ENCODE assay signal across 18 cellular contexts in genomic region chr2:173033080-173033479, GRCh38. TPM values are rescaled to one million over a fixed set of nuclear protein-coding genes. Genes with fewer than 3 reads are reported as not detected.
DNase-seq lines count a peak whose midpoint lies in the region; ATAC-seq and TF ChIP-seq lines count a peak whose summit lies in the region.
"Had no signal": no experiment of that assay in that cellular context is flagged by ENCODE, and none has a peak within 500 bp of the region (broad histone marks: within the 10 kb centered on the region; RNA-seq: fewer than 3 reads in every experiment).

No MANE protein-coding gene starts in this region.

- POLR2A ChIA-PET in activated CD4-positive, alpha-beta memory T cell treated with anti-CD3 and anti-CD28 coated beads for 36 hours (lab: Charles Lee), result no interaction called here

- H3K9me3 Mint-ChIP-seq in HFFc6, result no peaks in the 10 kb centered on the region
- H3K9me3 Mint-ChIP-seq in activated CD4-positive, alpha-beta memory T cell treated with anti-CD3 and anti-CD28 coated beads for 36 hours, result no peaks in the 10 kb centered on the region
- H3K9me3 Mint-ChIP-seq: CD8-positive, alpha-beta memory T cell had no signal

- H3K4me3 ChIP-seq in esophagus muscularis mucosa (no peak overlapping the region), gastrocnemius medialis (no peak overlapping the region)
- H3K4me3 ChIP-seq: BLaER1 treated with 17β-estradiol and CSF1 and Interleukin-3, amounts not matched to agents 10 nM and 100 nM had no signal

- TF ChIP-seq CTCF in HFFc6 (IDR thresholded peaks at IDR 0.05) (no peak), esophagus muscularis mucosa (IDR thresholded peaks at IDR 0.05) (no peak), gastrocnemius medialis (IDR thresholded peaks at IDR 0.05 in 4 of 5, conservative IDR thresholded peaks at IDR 0.05 in 1 of 5) (no peak)

- H3K27ac ChIP-seq in esophagus muscularis mucosa (replicated peaks in 1 of 4) (no peak overlapping the region), gastrocnemius medialis (peak overlapping the region; percentile 86 to 94 (median 90))
- H3K27ac ChIP-seq: BLaER1 treated with 17β-estradiol and CSF1 and Interleukin-3, amounts not matched to agents 10 nM and 100 nM; HL-60 had no signal

- H3K9me3 ChIP-seq in esophagus muscularis mucosa (no peaks in the 10 kb centered on the region), gastrocnemius medialis (no peaks in the 10 kb centered on the region)
- H3K9me3 ChIP-seq: BLaER1 treated with 17β-estradiol and CSF1 and Interleukin-3, amounts not matched to agents 10 nM and 100 nM had no signal

- no peaks in the 10 kb centered on the region for H3K36me3 ChIP-seq in esophagus muscularis mucosa
- no peaks in the 10 kb centered on the region for H3K36me3 ChIP-seq in gastrocnemius medialis
- H3K36me3 ChIP-seq: BLaER1 treated with 17β-estradiol and CSF1 and Interleukin-3, amounts not matched to agents 10 nM and 100 nM had no signal

- H3K27me3 ChIP-seq in esophagus muscularis mucosa, result no peaks in the 10 kb centered on the region
- H3K27me3 ChIP-seq in gastrocnemius medialis, result no peaks in the 10 kb centered on the region
- H3K27me3 ChIP-seq: BLaER1 treated with 17β-estradiol and CSF1 and Interleukin-3, amounts not matched to agents 10 nM and 100 nM had no signal

- no peaks in the 10 kb centered on the region; the same call in 1 of the 2 replicates for H3K27me3 Mint-ChIP-seq in HFFc6 (ENCODE audit: insufficient read depth)
- H3K27me3 Mint-ChIP-seq in activated CD4-positive, alpha-beta memory T cell treated with anti-CD3 and anti-CD28 coated beads for 36 hours, result peaks cover 8% of the 10 kb centered on the region

- in situ Hi-C loops in gastrocnemius medialis (cut with MboI; ENCODE audit: low sequenced_read_pairs in 4 of 4), result loop anchor here in 1 of 4 donors (5.0 to 25.0 kb wide), 2 partner anchors 54 to 979 kb away; no protein-coding TSS in a partner anchor

- DNase-seq in AG20443 (ENCODE audit: low spot score), result peak; percentile 44
- DNase-seq in HFFc6, result peak; percentile 12
- peak; percentile 45 for DNase-seq in esophagus muscularis mucosa (ENCODE audit: extremely low spot score)
- DNase-seq in gastrocnemius medialis, result no peak
- DNase-seq in NCI-H1092 (lab: John Stamatoyannopoulos, UW), result no peak
- DNase-seq in NCI-H1436 (lab: John Stamatoyannopoulos, UW), result no peak
- DNase-seq in activated CD4-positive, alpha-beta memory T cell treated with anti-CD3 and anti-CD28 coated beads for 36 hours, result no peak
- DNase-seq: ACHN; CD8-positive, alpha-beta memory T cell; DND-41; GF-D8; NCI-H1417 treated with DMSO at 0.1 percent for 48 hours; NCI-H2029; NCI-H748 treated with DMSO at 0.1 percent for 48 hours; T-helper 1 cell had no signal

- H3K4me3 Mint-ChIP-seq in HFFc6, result no peak overlapping the region
- H3K4me3 Mint-ChIP-seq in activated CD4-positive, alpha-beta memory T cell treated with anti-CD3 and anti-CD28 coated beads for 36 hours, result no peak overlapping the region
- H3K4me3 Mint-ChIP-seq: CD8-positive, alpha-beta memory T cell had no signal

- 91% methylated on average over 3 of the region's 3 CpGs for WGBS in esophagus muscularis mucosa

- H3K4me1 Mint-ChIP-seq in HFFc6 (ENCODE audit: low read depth), result peaks cover 38% of the 10 kb centered on the region
- no peaks in the 10 kb centered on the region for H3K4me1 Mint-ChIP-seq in activated CD4-positive, alpha-beta memory T cell treated with anti-CD3 and anti-CD28 coated beads for 36 hours (ENCODE audit: low read depth)
- H3K4me1 Mint-ChIP-seq: CD8-positive, alpha-beta memory T cell had no signal

- TF ChIP-seq EP300 in esophagus muscularis mucosa (IDR thresholded peaks at IDR 0.05), result no peak

- TF ChIP-seq POLR2A in esophagus muscularis mucosa (IDR thresholded peaks at IDR 0.05; ENCODE audit: low read depth) (no peak), gastrocnemius medialis (IDR thresholded peaks at IDR 0.05) (no peak)

- H3K36me3 Mint-ChIP-seq in HFFc6 (ENCODE audit: low read depth), result no peaks in the 10 kb centered on the region
- no peaks in the 10 kb centered on the region for H3K36me3 Mint-ChIP-seq in activated CD4-positive, alpha-beta memory T cell treated with anti-CD3 and anti-CD28 coated beads for 36 hours
- H3K36me3 Mint-ChIP-seq: CD8-positive, alpha-beta memory T cell had no signal

- H3K27ac Mint-ChIP-seq in HFFc6, result no peak overlapping the region
- H3K27ac Mint-ChIP-seq in activated CD4-positive, alpha-beta memory T cell treated with anti-CD3 and anti-CD28 coated beads for 36 hours, result no peak overlapping the region
- H3K27ac Mint-ChIP-seq: CD8-positive, alpha-beta memory T cell had no signal

- ATAC-seq in gastrocnemius medialis (no peak), GM21717 (IDR thresholded peaks at IDR 0.05; ENCODE audit: unreplicated experiment) (no peak)

- CTCF ChIA-PET in activated CD4-positive, alpha-beta memory T cell treated with anti-CD3 and anti-CD28 coated beads for 36 hours (lab: Charles Lee), result interaction anchor here (9.5 kb wide), 1 partner anchor 180 kb away, joined by 392 read pairs; no protein-coding TSS in a partner anchor

- intact Hi-C loops in esophagus muscularis mucosa (cut with DNase I), result no loop called here
- intact Hi-C loops in gastrocnemius medialis (cut with DNase I; ENCODE audit: low total_unique reads), result loop anchor here (5.0 kb wide), 1 partner anchor 59 kb away; no protein-coding TSS in a partner anchor
- intact Hi-C loops in activated CD4-positive, alpha-beta memory T cell treated with anti-CD3 and anti-CD28 coated beads for 36 hours (cut with micrococcal nuclease), result no loop called here

- H3K4me1 ChIP-seq in esophagus muscularis mucosa (peaks cover 11 to 20% (median 16%) of the 10 kb centered on the region in 4 donors), gastrocnemius medialis (peaks cover 81 to 84% of the 10 kb centered on the region in 2 donors)

RNA-seq across cellular contexts. Expression of gene MAP3K20, which starts 42.6 kb away (rescaled TPM):
- total RNA-seq in HFFc6 (2021; fragmentation: NEBNext Ultra II Directional; extraction: Animal tissue kit (Norgen Biotek cat#: 25700)), result 100 to 1,000 TPM; 126 to 150 (median 134) TPM
- 100 to 1,000 TPM; 238 to 335 (median 267) TPM for total RNA-seq in esophagus muscularis mucosa
- total RNA-seq in gastrocnemius medialis, result 100 to 1,000 TPM; 225 to 517 (median 280) TPM
- total RNA-seq in activated CD4-positive, alpha-beta memory T cell treated with anti-CD3 and anti-CD28 coated beads for 36 hours, result 1 to 10 TPM; 6.5 to 7.0 TPM

Comparison
In these comparisons a context has a peak if more than half of its experiments do, and no peak if none do; other contexts are left out.
1. DNase-seq: peak in AG20443 (single experiment), HFFc6 (single experiment) and esophagus muscularis mucosa (single experiment); none in gastrocnemius medialis (0 of 2), NCI-H1092 (single experiment), NCI-H1436 (single experiment) and activated CD4-positive, alpha-beta memory T cell treated with anti-CD3 and anti-CD28 coated beads for 36 hours (single experiment).
2. H3K27ac ChIP-seq: peak in gastrocnemius medialis (4 of 4); none in esophagus muscularis mucosa (0 of 4).
3. RNA of gene MAP3K20, which starts 42.6 kb away (total RNA-seq): 225 to 517 TPM in gastrocnemius medialis, 238 to 335 TPM in esophagus muscularis mucosa and 126 to 150 TPM in HFFc6; 6.5 to 7.0 TPM in activated CD4-positive, alpha-beta memory T cell treated with anti-CD3 and anti-CD28 coated beads for 36 hours; every median in the first group is over 10 times any median in the second.